8 cellular contexts compared by ENCODE assay signal in genomic region chr3:12194669-12195161, GRCh38. TPM values are rescaled to one million over a fixed set of nuclear protein-coding genes. Genes with fewer than 3 reads are reported as not detected.
A peak's percentile ranks its signal among the peaks of the same experiment; 100 is the strongest.
DNase-seq lines count a peak whose midpoint lies in the region; ATAC-seq and TF ChIP-seq lines count a peak whose summit lies in the region.
"Had no signal": no experiment of that assay in that cellular context is flagged by ENCODE, and none has a peak within 500 bp of the region (broad histone marks: within the 10 kb centered on the region; RNA-seq: fewer than 3 reads in every experiment).

No MANE protein-coding gene starts in this region.

- no peaks in the 10 kb centered on the region for H4K20me1 ChIP-seq in smooth muscle cell (ENCODE audit: low read depth)

- H3K27ac ChIP-seq in smooth muscle cell (ENCODE audit: low read depth): peak overlapping the region; percentile 94

- H3K9me3 ChIP-seq in smooth muscle cell (replicated peaks; ENCODE audit: low read depth): no peaks in the 10 kb centered on the region

- peak; percentile 68 for ATAC-seq in GM18502 (IDR thresholded peaks at IDR 0.05; ENCODE audit: poor library complexity, unreplicated experiment)
- ATAC-seq in GM21529 (IDR thresholded peaks at IDR 0.05; ENCODE audit: unreplicated experiment): peak; percentile 73

- H3K4me3 ChIP-seq in astrocyte of the cerebellum (ENCODE audit: low read depth, low read length): no peak overlapping the region
- no peak overlapping the region for H3K4me3 ChIP-seq in smooth muscle cell

- peak; percentile 11 for TF ChIP-seq CTCF in astrocyte of the cerebellum (IDR thresholded peaks at IDR 0.05; ENCODE audit: low read depth, low read length, missing control alignments)
- TF ChIP-seq CTCF in smooth muscle cell (IDR thresholded peaks at IDR 0.05; ENCODE audit: borderline replicate concordance, insufficient read depth, poor library complexity, severe bottlenecking): peak; percentile 16

- no peak for DNase-seq in astrocyte of the cerebellum (ENCODE audit: low read depth)
- DNase-seq in smooth muscle cell (lab: John Stamatoyannopoulos, UW; ENCODE audit: unreplicated experiment): no peak
- no peak for DNase-seq in NCI-H345 treated with DMSO at 0.1 percent for 48 hours (lab: John Stamatoyannopoulos, UW; ENCODE audit: unreplicated experiment)
- no peak for DNase-seq in NCI-H187 (lab: John Stamatoyannopoulos, UW)

- no peaks in the 10 kb centered on the region for H3K36me3 ChIP-seq in smooth muscle cell (ENCODE audit: low read depth)

- no peak overlapping the region for H3K9ac ChIP-seq in smooth muscle cell (ENCODE audit: low read depth)

- no peaks in the 10 kb centered on the region for H3K79me2 ChIP-seq in smooth muscle cell (ENCODE audit: low read depth)

- peaks cover 9% of the 10 kb centered on the region for H3F3A ChIP-seq in smooth muscle cell (ENCODE audit: low read depth)

- whole genome bisulfite sequencing in smooth muscle cell (ENCODE audit: low lambda C conversion rate): 79% methylated on average over 3 of the region's 3 CpGs

- no peak overlapping the region for H3K4me2 ChIP-seq in smooth muscle cell

- H3K4me1 ChIP-seq in smooth muscle cell (ENCODE audit: low read depth): peaks cover 9% of the 10 kb centered on the region

- no peak for TF ChIP-seq EP300 in Ishikawa (IDR thresholded peaks at IDR 0.05; ENCODE audit: borderline replicate concordance)

- H2AFZ ChIP-seq in smooth muscle cell (ENCODE audit: low read depth): no peak overlapping the region

- peak; percentile 32; the same call in 1 of the 2 replicates for TF ChIP-seq RAD21 in Ishikawa (IDR thresholded peaks at IDR 0.05; ENCODE audit: low read depth)

- H3K27me3 ChIP-seq in smooth muscle cell (ENCODE audit: low read depth): no peaks in the 10 kb centered on the region

- in situ Hi-C loops in astrocyte of the cerebellum (cut with HindIII; ENCODE audit: low sequenced_read_pairs): no loop called here

TF ChIP-seq in Ishikawa, 13 proteins besides CTCF, POLR2A, EP300 and RAD21:
- TF ChIP-seq TEAD4 (IDR thresholded peaks at IDR 0.05) (no peak), FOXM1 (IDR thresholded peaks at IDR 0.05; ENCODE audit: borderline replicate concordance, low read depth) (no peak), TCF12 (IDR thresholded peaks at IDR 0.05; ENCODE audit: low read depth) (no peak), REST (IDR thresholded peaks at IDR 0.05; ENCODE audit: low read depth) (no peak)
- TF ChIP-seq, protein P1, sequence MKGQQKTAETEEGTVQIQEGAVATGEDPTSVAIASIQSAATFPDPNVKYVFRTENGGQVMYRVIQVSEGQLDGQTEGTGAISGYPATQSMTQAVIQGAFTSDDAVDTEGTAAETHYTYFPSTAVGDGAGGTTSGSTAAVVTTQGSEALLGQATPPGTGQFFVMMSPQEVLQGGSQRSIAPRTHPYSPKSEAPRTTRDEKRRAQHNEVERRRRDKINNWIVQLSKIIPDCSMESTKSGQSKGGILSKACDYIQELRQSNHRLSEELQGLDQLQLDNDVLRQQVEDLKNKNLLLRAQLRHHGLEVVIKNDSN (IDR thresholded peaks at IDR 0.05): no peak

RNA-seq across cellular contexts. Expression of gene TIMP4, which starts 36.0 kb away (rescaled TPM):
- 0.27 and 0.81 TPM in 2 replicates for total RNA-seq in smooth muscle cell
- polyA plus RNA-seq in smooth muscle cell: 1.2 and 1.5 TPM in 2 replicates
- total RNA-seq: activated CD8-positive, alpha-beta memory T cell treated with anti-CD3 and anti-CD28 coated beads for 36 hours had no signal
